ENCODE assay signal across 35 cellular contexts in the genomic region with DNA sequence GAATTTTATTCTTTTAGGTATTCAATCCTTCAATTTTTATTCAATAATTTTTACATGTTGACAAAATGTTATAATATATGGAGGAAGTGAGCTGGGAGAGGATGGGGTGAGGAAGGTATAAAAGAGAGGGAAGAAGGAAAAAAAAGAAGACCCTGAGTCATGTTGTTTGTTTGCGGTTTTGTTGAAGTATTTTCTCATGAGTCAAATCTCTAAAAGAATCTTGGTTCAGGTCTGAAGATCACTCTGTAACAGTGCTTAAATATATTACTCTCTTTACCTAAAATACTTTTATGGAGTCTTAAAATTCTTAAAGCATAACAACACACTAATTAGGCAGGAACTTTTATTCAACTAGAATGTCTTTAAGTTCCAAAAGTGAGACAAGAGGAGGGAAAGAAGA.
DNase-seq lines count a peak whose midpoint lies in the region; ATAC-seq, FAIRE-seq and TF ChIP-seq lines count a peak whose summit lies in the region.
"Had no signal": no experiment of that assay in that cellular context is flagged by ENCODE, and none has a peak within 500 bp of the region (broad histone marks: within the 10 kb centered on the region; RNA-seq: fewer than 3 reads in every experiment).

No MANE protein-coding gene starts in this region.

- H3K9me3 Mint-ChIP-seq in MCF 10A (ENCODE audit: unreplicated experiment) = no peaks in the 10 kb centered on the region

- H3K36me3 ChIP-seq in mammary epithelial cell (ENCODE audit: insufficient read depth, low read length) = no peaks in the 10 kb centered on the region
- H3K36me3 ChIP-seq in SJSA1 = no peaks in the 10 kb centered on the region
- H3K36me3 ChIP-seq in pancreas = no peaks in the 10 kb centered on the region
- H3K36me3 ChIP-seq: Peyer's patch, right atrium auricular region, stomach, vagina had no signal

- no peak for TF ChIP-seq CTCF in MCF 10A (IDR thresholded peaks at IDR 0.05; ENCODE audit: unreplicated experiment)
- no peak for TF ChIP-seq CTCF in mammary epithelial cell (conservative IDR thresholded peaks at IDR 0.05 in 1 of 2, IDR thresholded peaks at IDR 0.05 in 1 of 2; ENCODE audit: extremely low read depth in 1 of 2, insufficient read depth in 1 of 2, low read depth in 1 of 2, low read length in 2 of 2)
- no peak for TF ChIP-seq CTCF in epithelial cell of proximal tubule (conservative IDR thresholded peaks at IDR 0.05; ENCODE audit: low read depth, low read length)
- no peak for TF ChIP-seq CTCF in pancreas (IDR thresholded peaks at IDR 0.05)

- intact Hi-C loops in MCF 10A (cut with micrococcal nuclease) = no loop called here
- intact Hi-C loops in mammary epithelial cell (cut with micrococcal nuclease) = no loop called here
- intact Hi-C loops in pancreas (cut with DNase I) = no loop called here

- H3K27me3 Mint-ChIP-seq in MCF 10A (ENCODE audit: insufficient read depth, unreplicated experiment) = no peaks in the 10 kb centered on the region
- H3K27me3 Mint-ChIP-seq: activated B cell treated with CpG ODN at 0.5 μM for 24 hours; activated T-cell treated with anti-CD3 and anti-CD28 coated beads, Interleukin-2, amount 50 U/mL, for 24 hours; CD4-positive, CD25-positive, alpha-beta regulatory T cell; central memory CD8-positive, alpha-beta T cell; memory B cell had no signal

- DNase-seq in MCF 10A (ENCODE audit: unreplicated experiment) (peak; percentile 52), mammary epithelial cell (no peak), SJSA1 (ENCODE audit: low read depth in 1 of 2, low spot score in 2 of 2) (peak in 1 of 2 experiments; percentile 40), epithelial cell of proximal tubule (ENCODE audit: low read depth) (peak; percentile 13), urothelium cell line (ENCODE audit: low spot score) (peak; percentile 32), NCI-H2081 (lab: John Stamatoyannopoulos, UW) (no peak), pancreas (no peak)
- DNase-seq in activated CD4-positive, alpha-beta T cell treated with anti-CD3 and anti-CD28 coated beads for 48 hours = no peak
- DNase-seq: activated B cell treated with CpG ODN at 0.5 μM for 24 hours; activated CD4-positive, alpha-beta T cell treated with anti-CD3 and anti-CD28 coated beads, Interleukin-2, amount 50 U/mL, for 1 hour; activated gamma-delta T cell treated with Interleukin-2 at 50 U/mL for 16 hours; activated naive CD8-positive, alpha-beta T cell treated with anti-CD3 and anti-CD28 coated beads, Interleukin-2, amount 10 ng/mL, durations not matched to agents 7 days and 5 days; activated T-cell treated with anti-CD3 and anti-CD28 coated beads, Interleukin-2, amount 50 U/mL, for 24 hours; AML-193; aorta; CD4-positive, CD25-positive, alpha-beta regulatory T cell; DMS79 treated with DMSO at 0.1 percent for 48 hours; immature natural killer cell; MM.1S; NCI-H1105 treated with DMSO at 0.1 percent for 48 hours; NCI-H2081 treated with DMSO at 0.1 percent for 48 hours; NCI-H226; nephron progenitor cell; Peyer's patch; stimulated activated CD8-positive, alpha-beta memory T cell treated with anti-CD3 and anti-CD28 coated beads, Interleukin-4, amount 100 ng/mL, for 48 hours; stomach had no signal

- no peak overlapping the region for H3K27ac ChIP-seq in mammary epithelial cell (ENCODE audit: insufficient read depth, low read depth, low read length)
- H3K27ac ChIP-seq in SJSA1 = 0 out of 2 replicates have a peak overlapping the region, but pooled peaks have one; percentile 1
- H3K27ac ChIP-seq in pancreas = no peak overlapping the region
- H3K27ac ChIP-seq: Peyer's patch, right atrium auricular region, stomach, vagina had no signal

- H4K20me1 ChIP-seq in mammary epithelial cell (ENCODE audit: insufficient read depth, low read length) = no peaks in the 10 kb centered on the region

- POLR2A ChIA-PET in MCF 10A (lab: Yijun Ruan, JAX) = no interaction called here

- H3K9ac ChIP-seq in mammary epithelial cell (ENCODE audit: insufficient read depth, low read length) = no peak overlapping the region

- no peaks in the 10 kb centered on the region for H3K36me3 Mint-ChIP-seq in MCF 10A (ENCODE audit: insufficient read depth, unreplicated experiment)
- H3K36me3 Mint-ChIP-seq: activated naive CD8-positive, alpha-beta T cell treated with anti-CD3 and anti-CD28 coated beads, Interleukin-2, amount 10 ng/mL, durations not matched to agents 7 days and 5 days; CD4-positive, CD25-positive, alpha-beta regulatory T cell; immature natural killer cell; memory B cell had no signal

- no peak overlapping the region for H3K4me2 ChIP-seq in mammary epithelial cell (ENCODE audit: insufficient read depth, low read depth, low read length)
- H3K4me2 ChIP-seq: smooth muscle cell had no signal

- dilution Hi-C loops in mammary epithelial cell (cut with HindIII; ENCODE audit: low sequenced_read_pairs) = loop anchor here (5.0 kb wide), 2 partner anchors 51 to 89 kb away; no protein-coding TSS in a partner anchor

- H3K4me1 ChIP-seq in mammary epithelial cell (ENCODE audit: insufficient read depth, low read length) (no peaks in the 10 kb centered on the region), SJSA1 (replicated peaks) (no peaks in the 10 kb centered on the region; the same call in 1 of the 2 replicates), pancreas (no peaks in the 10 kb centered on the region)
- H3K4me1 ChIP-seq: Peyer's patch, right atrium auricular region, stomach, vagina had no signal

- no peak overlapping the region for H2AFZ ChIP-seq in mammary epithelial cell (ENCODE audit: low read depth, low read length)

- CTCF ChIA-PET in MCF 10A (lab: Yijun Ruan, JAX) (no interaction called here), mammary epithelial cell (lab: Charles Lee; ENCODE audit: low non-redundant PET) (no interaction called here)

- no peak for FAIRE-seq in urothelium cell line (lab: Jason Lieb, UNC)
- FAIRE-seq in pancreas (lab: Jason Lieb, UNC) = no peak
- FAIRE-seq: A204.1, endometrium, K562 had no signal

- no peaks in the 10 kb centered on the region for H3K4me1 Mint-ChIP-seq in MCF 10A (ENCODE audit: insufficient read depth, unreplicated experiment)
- H3K4me1 Mint-ChIP-seq: activated B cell treated with CpG ODN at 0.5 μM for 24 hours; activated naive CD8-positive, alpha-beta T cell treated with anti-CD3 and anti-CD28 coated beads, Interleukin-2, amount 10 ng/mL, durations not matched to agents 7 days and 5 days; CD4-positive, CD25-positive, alpha-beta regulatory T cell; central memory CD8-positive, alpha-beta T cell; immature natural killer cell; memory B cell had no signal

- no peak for ATAC-seq in pancreas
- ATAC-seq: K562, left lobe of liver had no signal

- H3K4me3 ChIP-seq in mammary epithelial cell (replicated peaks in 1 of 3; ENCODE audit: insufficient read depth in 1 of 3, low read depth in 2 of 3, low read length in 3 of 3) (no peak overlapping the region), SJSA1 (no peak overlapping the region), epithelial cell of proximal tubule (ENCODE audit: low read depth, low read length) (no peak overlapping the region), pancreas (no peak overlapping the region)
- H3K4me3 ChIP-seq: K562, Peyer's patch, right atrium auricular region, smooth muscle cell, stomach, vagina had no signal

- H3K27ac Mint-ChIP-seq in MCF 10A (ENCODE audit: low read depth, unreplicated experiment) = no peak overlapping the region
- H3K27ac Mint-ChIP-seq: activated B cell treated with CpG ODN at 0.5 μM for 24 hours; activated naive CD8-positive, alpha-beta T cell treated with anti-CD3 and anti-CD28 coated beads, Interleukin-2, amount 10 ng/mL, durations not matched to agents 7 days and 5 days; activated T-cell treated with anti-CD3 and anti-CD28 coated beads, Interleukin-2, amount 50 U/mL, for 24 hours; CD4-positive, CD25-positive, alpha-beta regulatory T cell; immature natural killer cell; memory B cell; nephron progenitor cell had no signal

- no peaks in the 10 kb centered on the region for H3K27me3 ChIP-seq in mammary epithelial cell (ENCODE audit: insufficient read depth, low read length)
- peaks cover 2% of the 10 kb centered on the region; the same call in 1 of the 2 replicates for H3K27me3 ChIP-seq in SJSA1 (replicated peaks)
- H3K27me3 ChIP-seq in pancreas = peaks cover 0 to 4% (median 0%) of the 10 kb centered on the region in 4 donors
- H3K27me3 ChIP-seq: Peyer's patch, right atrium auricular region, stomach, vagina had no signal

- in situ Hi-C loops in mammary epithelial cell (cut with MboI; ENCODE audit: low sequenced_read_pairs in 2 of 2) = no loop called here

- H3K9me3 ChIP-seq in mammary epithelial cell (replicated peaks; ENCODE audit: insufficient read depth, low read length) (no peaks in the 10 kb centered on the region), SJSA1 (replicated peaks) (no peaks in the 10 kb centered on the region), pancreas (no peaks in the 10 kb centered on the region)
- H3K9me3 ChIP-seq: Peyer's patch, vagina had no signal

- BruUV-seq in MCF 10A (replicated peaks; lab: Mats Ljungman, UMichigan) = no TSS peak
- BruUV-seq in mammary epithelial cell (replicated peaks; lab: Mats Ljungman, UMichigan) = no TSS peak

- WGBS in mammary epithelial cell (ENCODE audit: low coverage, missing lambda C conversion rate) = 96% methylated on average over 1 of the region's 1 CpG
- 76 to 83% methylated on average over 1 of the region's 1 CpG for WGBS in pancreas, 2 donors

- H3K79me2 ChIP-seq in mammary epithelial cell (ENCODE audit: insufficient read depth, low read length) = no peaks in the 10 kb centered on the region

- no peak overlapping the region for H3K4me3 Mint-ChIP-seq in MCF 10A (ENCODE audit: unreplicated experiment)
- H3K4me3 Mint-ChIP-seq: activated B cell treated with CpG ODN at 0.5 μM for 24 hours; activated naive CD8-positive, alpha-beta T cell treated with anti-CD3 and anti-CD28 coated beads, Interleukin-2, amount 10 ng/mL, durations not matched to agents 7 days and 5 days; activated T-cell treated with anti-CD3 and anti-CD28 coated beads, Interleukin-2, amount 50 U/mL, for 24 hours; CD4-positive, CD25-positive, alpha-beta regulatory T cell; central memory CD8-positive, alpha-beta T cell; immature natural killer cell; memory B cell; nephron progenitor cell had no signal

Comparison
In these comparisons a context has a peak if more than half of its experiments do, and no peak if none do; other contexts are left out.
1. DNase-seq: peak in MCF 10A (single experiment), epithelial cell of proximal tubule (single experiment) and urothelium cell line (single experiment); none in mammary epithelial cell (single experiment), activated CD4-positive, alpha-beta T cell treated with anti-CD3 and anti-CD28 coated beads for 48 hours (single experiment), NCI-H2081 (0 of 2) and pancreas (0 of 6).